In the genomic region with DNA sequence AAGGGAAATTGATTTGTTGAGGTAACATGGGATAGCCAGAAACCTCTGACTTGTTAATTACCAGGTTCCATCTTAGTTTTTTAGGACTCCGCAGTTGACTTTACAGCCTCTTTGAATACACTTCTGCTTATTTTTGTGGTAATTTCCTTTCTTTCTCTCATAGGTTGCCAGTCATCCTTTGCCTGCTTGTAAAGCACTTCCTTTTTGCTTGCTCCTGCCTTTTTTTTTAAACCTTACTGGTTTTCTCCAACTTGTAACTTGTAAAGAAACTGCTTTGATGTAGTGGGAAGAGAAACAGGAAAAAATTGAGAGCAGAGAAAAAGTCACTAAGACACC, we compare ENCODE assay signal across 1 cellular context.
TF ChIP-seq lines count a peak whose summit lies in the region.

No MANE protein-coding gene starts in this region.

TF ChIP-seq in K562, 482 proteins besides CTCF, POLR2A, EP300 and RAD21:
- no peak for TF ChIP-seq MXI1 (IDR thresholded peaks at IDR 0.05; ENCODE audit: low read depth, low read length)
- TF ChIP-seq SPI1 (IDR thresholded peaks at IDR 0.05; ENCODE audit: borderline replicate concordance, low read depth, low read length): peak; percentile 18; the same call in 1 of the 2 replicates
